7 cellular contexts compared by ENCODE assay signal in the genomic region with DNA sequence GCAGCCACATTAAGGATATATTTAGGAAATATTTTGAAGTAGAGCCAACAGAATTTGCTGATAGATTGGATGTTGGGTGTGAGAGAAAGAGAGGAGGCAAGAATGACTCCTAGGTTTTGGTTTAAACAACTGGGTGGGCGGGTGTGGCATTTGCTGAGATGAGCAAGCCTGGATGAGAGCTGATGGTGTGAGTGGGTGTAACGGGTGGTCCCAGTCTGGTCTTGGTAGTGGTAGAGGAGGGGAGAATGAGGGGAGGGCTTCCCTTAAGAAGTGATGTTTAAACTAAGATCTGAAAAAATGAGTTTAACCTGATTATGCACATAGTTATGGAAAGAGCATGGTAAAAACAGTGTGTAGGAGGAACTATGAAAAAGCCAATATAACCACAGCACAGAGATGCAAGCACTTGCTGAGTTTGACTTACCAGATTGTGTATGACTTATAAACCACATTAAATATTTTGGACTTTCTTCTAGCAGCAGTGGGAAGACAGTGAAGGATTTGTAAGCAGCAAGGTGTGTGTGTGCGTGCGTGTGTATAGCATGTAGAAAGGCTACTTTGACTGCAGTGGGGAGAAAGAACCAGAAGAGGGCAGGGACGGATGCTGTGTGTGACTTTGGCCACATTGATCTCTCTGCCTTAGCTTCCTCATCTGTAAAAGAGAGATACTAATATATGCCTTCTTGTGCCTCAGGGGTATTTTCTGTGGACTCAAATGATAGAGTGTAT.
DNase-seq lines count a peak whose midpoint lies in the region; ATAC-seq and TF ChIP-seq lines count a peak whose summit lies in the region.

No MANE protein-coding gene starts in this region.

- TF ChIP-seq CTCF in GM10248 (IDR thresholded peaks at IDR 0.05; ENCODE audit: control extremely low read depth, extremely low read depth, low read depth, missing control alignments), result peak; percentile 34
- peak; percentile 78 for TF ChIP-seq CTCF in VCaP (conservative IDR thresholded peaks at IDR 0.05)

- DNase-seq in GM10248 (ENCODE audit: extremely low spot score) (no peak), HuH-7.5 (ENCODE audit: low spot score) (peak; percentile 21), kidney tubule cell (ENCODE audit: low spot score) (peak; percentile 30), AG08396 (ENCODE audit: low spot score) (no peak)

- POLR2A ChIA-PET in GM10248 (lab: Yijun Ruan, JAX), result no interaction called here

- H3K27ac ChIP-seq in VCaP, result no peak overlapping the region

- CTCF ChIA-PET in GM10248 (lab: Yijun Ruan, JAX), result interaction anchor here (1.6 kb wide), 1 partner anchor 8 kb away, joined by 4 read pairs; no protein-coding TSS in a partner anchor

- ATAC-seq in HG03108 (IDR thresholded peaks at IDR 0.05; ENCODE audit: unreplicated experiment) (no peak), GM18502 (IDR thresholded peaks at IDR 0.05; ENCODE audit: poor library complexity, unreplicated experiment) (no peak)

Comparison
In these comparisons a context has a peak if more than half of its experiments do, and no peak if none do; other contexts are left out.
1. DNase-seq: peak in HuH-7.5 (single experiment) and kidney tubule cell (single experiment); none in GM10248 (single experiment) and AG08396 (single experiment).